In genomic region chr17:29155235-29155965, GRCh38 we compare ENCODE assay signal across 9 cellular contexts. TPM values are rescaled to one million over a fixed set of nuclear protein-coding genes. Genes with fewer than 3 reads are reported as not detected.
DNase-seq lines count a peak whose midpoint lies in the region; ATAC-seq and TF ChIP-seq lines count a peak whose summit lies in the region.
"Had no signal": no experiment of that assay in that cellular context is flagged by ENCODE, and none has a peak within 500 bp of the region (broad histone marks: within the 10 kb centered on the region; RNA-seq: fewer than 3 reads in every experiment).

No MANE protein-coding gene starts in this region.

- TF ChIP-seq CTCF in H9 (conservative IDR thresholded peaks at IDR 0.05) (no peak), MCF 10A (IDR thresholded peaks at IDR 0.05; ENCODE audit: unreplicated experiment) (no peak)

- H3K9me3 ChIP-seq in H9 (ENCODE audit: control insufficient read depth, low read depth, low read length) (no peaks in the 10 kb centered on the region), subcutaneous abdominal adipose tissue (ENCODE audit: control insufficient read depth in 5 of 5, low read length in 5 of 5) (no peaks in the 10 kb centered on the region)

- peaks cover 3% of the 10 kb centered on the region for H4K20me1 ChIP-seq in H9 (ENCODE audit: control insufficient read depth, insufficient read depth, insufficient read length)

- H3K9me3 Mint-ChIP-seq in H9: no peaks in the 10 kb centered on the region
- H3K9me3 Mint-ChIP-seq in MCF 10A (ENCODE audit: unreplicated experiment): no peaks in the 10 kb centered on the region
- H3K9me3 Mint-ChIP-seq: IgD-negative memory B cell had no signal

- intact Hi-C loops in MCF 10A (cut with micrococcal nuclease): no loop called here

- H3K9ac ChIP-seq in H9 (ENCODE audit: extremely low read depth, insufficient read length, low read length): no peak overlapping the region
- H3K9ac ChIP-seq in subcutaneous abdominal adipose tissue (ENCODE audit: low read length in 5 of 5): peak overlapping the region in 3 of 5 donors; percentile 15 to 85 (median 77)

- peak overlapping the region; percentile 55 for H2BK12ac ChIP-seq in H9 (ENCODE audit: insufficient read length, low read depth, low read length)

- POLR2A ChIA-PET in MCF 10A (lab: Yijun Ruan, JAX): interaction anchor here (0.5 to 7.5 kb wide), 14 partner anchors 9 to 465 kb away, joined by 3 to 168 read pairs (median 4); partner anchors contain the start of genes MYO18A, NUFIP2 and PHF12

- H2BK20ac ChIP-seq in H9 (ENCODE audit: low read depth, low read length, poor library complexity, severe bottlenecking): no peak overlapping the region

- no TSS peak for BruUV-seq in MCF 10A (replicated peaks; lab: Mats Ljungman, UMichigan)

- no peak overlapping the region for H2BK120ac ChIP-seq in H9 (ENCODE audit: low read depth, low read length, poor library complexity, severe bottlenecking)

- peak overlapping the region; percentile 2; the same call in 1 of the 2 replicates for H3K14ac ChIP-seq in H9 (ENCODE audit: insufficient read depth, low read length)

- no peak overlapping the region for H4K8ac ChIP-seq in H9 (replicated peaks; ENCODE audit: insufficient read length, low read depth, low read length)

- H3K4me3 ChIP-seq in subcutaneous abdominal adipose tissue (ENCODE audit: low read depth in 1 of 5, low read length in 5 of 5): peak overlapping the region; percentile 23 to 36 (median 31)

- H3T11ph ChIP-seq in H9 (ENCODE audit: low read length): no peak overlapping the region

- CTCF ChIA-PET in MCF 10A (lab: Yijun Ruan, JAX): interaction anchor here (0.9 to 2.3 kb wide), 8 partner anchors 10 to 137 kb away, joined by 3 to 12 read pairs (median 4); partner anchors contain the start of gene MYO18A

- no peak overlapping the region for H3K56ac ChIP-seq in H9 (ENCODE audit: insufficient read length, low read depth, low read length)

- H3K4me1 Mint-ChIP-seq in H9 (peaks cover 42 to 49% of the 10 kb centered on the region in 2 experiments), MCF 10A (ENCODE audit: insufficient read depth, unreplicated experiment) (peaks cover 73% of the 10 kb centered on the region)

- DNase-seq in H9: peak; percentile 76
- peak; percentile 36 for DNase-seq in T-helper 22 cell (ENCODE audit: low read depth)
- DNase-seq in MCF 10A (ENCODE audit: unreplicated experiment): peak; percentile 94
- peak; percentile 55 to 57 for DNase-seq in lung microvascular endothelial cell (ENCODE audit: low read depth in 2 of 2)
- DNase-seq in KG1 (lab: John Stamatoyannopoulos, UW): no peak
- DNase-seq in DMS79 (lab: John Stamatoyannopoulos, UW): no peak

- H3K27ac ChIP-seq in H9 (ENCODE audit: insufficient read length, low read depth, low read length) (no peak overlapping the region), subcutaneous abdominal adipose tissue (ENCODE audit: low read depth, low read length) (peak overlapping the region; percentile 92)

- no peak overlapping the region for H2AFZ ChIP-seq in H9 (ENCODE audit: low read length)

- ATAC-seq in HG03342 (IDR thresholded peaks at IDR 0.05; ENCODE audit: unreplicated experiment): no peak

- H4K91ac ChIP-seq in H9 (ENCODE audit: insufficient read length, low read depth, low read length): no peak overlapping the region

- H3K4me2 ChIP-seq in H9 (ENCODE audit: insufficient read depth, insufficient read length, low read length): no peak overlapping the region

- H3K23me2 ChIP-seq in H9 (ENCODE audit: insufficient read length, low read depth, low read length, poor library complexity, severe bottlenecking): no peaks in the 10 kb centered on the region

- H3K4me3 Mint-ChIP-seq in H9 (peak overlapping the region in 1 of 2 experiments; percentile 39; a peak in 2 of 5 replicates), MCF 10A (ENCODE audit: unreplicated experiment) (peak overlapping the region; percentile 30)
- H3K4me3 Mint-ChIP-seq: IgD-negative memory B cell had no signal

- H3K27me3 Mint-ChIP-seq in H9 (ENCODE audit: low read depth): no peaks in the 10 kb centered on the region; the same call in 1 of the 2 replicates
- H3K27me3 Mint-ChIP-seq in MCF 10A (ENCODE audit: insufficient read depth, unreplicated experiment): no peaks in the 10 kb centered on the region
- H3K27me3 Mint-ChIP-seq: IgD-negative memory B cell had no signal

- H4K5ac ChIP-seq in H9 (ENCODE audit: insufficient read length, low read depth, low read length): no peak overlapping the region

- H2BK5ac ChIP-seq in H9 (ENCODE audit: insufficient read length, low read length): peak overlapping the region; percentile 22

- H3K36me3 Mint-ChIP-seq in H9 (ENCODE audit: insufficient read depth in 1 of 3, low read depth in 3 of 3) (peaks cover 0 to 2% (median 0%) of the 10 kb centered on the region in 3 experiments; a peak in 2 of 7 replicates), MCF 10A (ENCODE audit: insufficient read depth, unreplicated experiment) (peaks cover 2% of the 10 kb centered on the region)
- H3K36me3 Mint-ChIP-seq: IgD-negative memory B cell had no signal

- no peaks in the 10 kb centered on the region for H3K27me3 ChIP-seq in H9 (ENCODE audit: insufficient read depth, low read length)
- H3K27me3 ChIP-seq in subcutaneous abdominal adipose tissue (ENCODE audit: control insufficient read depth in 5 of 5, insufficient read depth in 4 of 5, low read length in 5 of 5): no peaks in the 10 kb centered on the region

- H3K79me2 ChIP-seq in H9 (ENCODE audit: insufficient read depth, low read length): no peaks in the 10 kb centered on the region

- peak overlapping the region; percentile 62; the same call in 1 of the 2 replicates for H3K4ac ChIP-seq in H9 (ENCODE audit: low read depth, low read length)

- H3K79me1 ChIP-seq in H9 (ENCODE audit: insufficient read depth, low read depth, low read length, poor library complexity, severe bottlenecking): peaks cover 2% of the 10 kb centered on the region

- no peak overlapping the region for H2AK5ac ChIP-seq in H9 (ENCODE audit: insufficient read length, low read length)

- H3K4me1 ChIP-seq in H9 (ENCODE audit: insufficient read depth, low read length) (peaks cover 17% of the 10 kb centered on the region), subcutaneous abdominal adipose tissue (ENCODE audit: control insufficient read depth in 5 of 5, insufficient read depth in 5 of 5, low read length in 5 of 5) (peaks cover 20 to 69% (median 56%) of the 10 kb centered on the region in 5 donors)

- H2BK15ac ChIP-seq in H9 (ENCODE audit: low read depth, low read length): 0 out of 2 replicates have a peak overlapping the region, but pooled peaks have one; percentile 19

- H3K27ac Mint-ChIP-seq in H9 (peak overlapping the region; percentile 69 to 98 (median 95)), MCF 10A (ENCODE audit: low read depth, unreplicated experiment) (peak overlapping the region; percentile 88)

- no CpG with 5 or more reads among the region's 11 CpGs for WGBS in H9 (ENCODE audit: extremely low coverage, insufficient read length, low lambda C conversion rate)

- H3K18ac ChIP-seq in H9 (ENCODE audit: insufficient read length, low read depth, low read length): peak overlapping the region; percentile 52

- no peaks in the 10 kb centered on the region for H3K36me3 ChIP-seq in subcutaneous abdominal adipose tissue (ENCODE audit: control insufficient read depth in 5 of 5, insufficient read depth in 5 of 5, low read length in 5 of 5)

- no peak overlapping the region for H3K23ac ChIP-seq in H9 (ENCODE audit: insufficient read length, low read depth, low read length)

RNA-seq across cellular contexts. Expression of gene MYO18A, which starts 24.8 kb away (rescaled TPM):
- total RNA-seq in H9 (2021) (20.8 and 21.6 TPM in 2 replicates), MCF 10A (2022) (24.0 and 24.8 TPM in 2 replicates), lung microvascular endothelial cell (22.4 and 26.2 TPM in 2 replicates)

Comparison
In these comparisons a context has a peak if more than half of its experiments do, and no peak if none do; other contexts are left out.
1. DNase-seq: peak in H9 (single experiment), T-helper 22 cell (single experiment), MCF 10A (single experiment) and lung microvascular endothelial cell (2 of 2); none in KG1 (single experiment) and DMS79 (single experiment).